In genomic region chr12:161823-162222, GRCh38 we compare ENCODE assay signal across 29 cellular contexts. TPM values are rescaled to one million over a fixed set of nuclear protein-coding genes. Genes with fewer than 3 reads are reported as not detected.
"Had no signal": no experiment of that assay in that cellular context is flagged by ENCODE, and none has a peak within 500 bp of the region (broad histone marks: within the 10 kb centered on the region; RNA-seq: fewer than 3 reads in every experiment).

No MANE protein-coding gene starts in this region.

- H3K27me3 Mint-ChIP-seq: stimulated activated naive CD8-positive, alpha-beta T cell treated with anti-CD3 and anti-CD28 coated beads, Interleukin-15, Interleukin-2, amounts not matched to agents 100 ng/mL and 50 ng/mL, for 24 hours had no signal

- H3K36me3 Mint-ChIP-seq: natural killer cell; stimulated activated effector memory CD8-positive, alpha-beta T cell treated with anti-CD3 and anti-CD28 coated beads, Interleukin-12 subunit alpha, Interleukin-12 subunit beta, amount 100 ng/mL, for 72 hours; stimulated activated naive B cell treated with anti-CD40 and anti-IgM and Interleukin-4, amounts not matched to agents 10 μg/mL and 1 μg/mL and 100 μg/mL, for 72 hours had no signal

- H3K9me3 ChIP-seq: neutrophil, pancreas, psoas muscle, right lobe of liver, sigmoid colon, stomach, thoracic aorta, thyroid gland, tibial nerve, upper lobe of left lung, vagina had no signal

- ATAC-seq: natural killer cell, pancreas, psoas muscle, right cardiac atrium, right lobe of liver had no signal

- H3K9me3 Mint-ChIP-seq: natural killer cell; nephron; neural crest cell; stimulated activated effector memory CD8-positive, alpha-beta T cell treated with anti-CD3 and anti-CD28 coated beads, Interleukin-12 subunit alpha, Interleukin-12 subunit beta, amount 100 ng/mL, for 72 hours; stimulated activated naive B cell treated with anti-CD40 and anti-IgM and Interleukin-4, amounts not matched to agents 10 μg/mL and 1 μg/mL and 100 μg/mL, for 72 hours; stimulated activated naive CD8-positive, alpha-beta T cell treated with anti-CD3 and anti-CD28 coated beads, Interleukin-15, Interleukin-2, amounts not matched to agents 100 ng/mL and 50 ng/mL, for 24 hours had no signal

- H3K4me1 Mint-ChIP-seq: stimulated activated effector memory CD8-positive, alpha-beta T cell treated with anti-CD3 and anti-CD28 coated beads, Interleukin-12 subunit alpha, Interleukin-12 subunit beta, amount 100 ng/mL, for 72 hours; stimulated activated naive B cell treated with anti-CD40 and anti-IgM and Interleukin-4, amounts not matched to agents 10 μg/mL and 1 μg/mL and 100 μg/mL, for 72 hours had no signal

- H3K36me3 ChIP-seq: neutrophil, pancreas, right lobe of liver, sigmoid colon, stomach, thoracic aorta, thyroid gland, tibial nerve, upper lobe of left lung, vagina had no signal

- DNase-seq: natural killer cell; nucleus accumbens; psoas muscle; right cardiac atrium; sigmoid colon; small intestine; stimulated activated CD4-positive, alpha-beta T cell treated with anti-CD3 and anti-CD28 coated beads, Interleukin-15, amount 100 ng/mL, for 24 hours; stimulated activated CD4-positive, alpha-beta T cell treated with anti-CD3 and anti-CD28 coated beads, Interleukin-2, amount 100 ng/mL, for 24 hours; stimulated activated CD4-positive, alpha-beta T cell treated with anti-CD3 and anti-CD28 coated beads, Interleukin-2, amount 100 ng/mL, for 48 hours; stimulated activated CD4-positive, alpha-beta T cell treated with anti-CD3 and anti-CD28 coated beads, Interleukin-4, amount 100 ng/mL, for 24 hours; stimulated activated naive B cell treated with anti-CD40 and anti-IgM and Interleukin-4, amounts not matched to agents 10 μg/mL and 1 μg/mL and 100 μg/mL, for 72 hours; stimulated activated naive CD4-positive, alpha-beta T cell treated with Interleukin-2 at 50 U/mL for 16 hours; stomach; thyroid gland; trophoblast cell; upper lobe of left lung had no signal

- H3K4me1 ChIP-seq: pancreas, psoas muscle, sigmoid colon, stomach, tibial nerve, upper lobe of left lung, vagina had no signal

- H3K27ac Mint-ChIP-seq: natural killer cell; stimulated activated effector memory CD8-positive, alpha-beta T cell treated with anti-CD3 and anti-CD28 coated beads, Interleukin-12 subunit alpha, Interleukin-12 subunit beta, amount 100 ng/mL, for 72 hours; stimulated activated naive B cell treated with anti-CD40 and anti-IgM and Interleukin-4, amounts not matched to agents 10 μg/mL and 1 μg/mL and 100 μg/mL, for 72 hours; stimulated activated naive CD8-positive, alpha-beta T cell treated with anti-CD3 and anti-CD28 coated beads, Interleukin-15, Interleukin-2, amounts not matched to agents 100 ng/mL and 50 ng/mL, for 24 hours had no signal

- H3K4me3 ChIP-seq: pancreas, psoas muscle, right lobe of liver, sigmoid colon, stomach, thoracic aorta, thyroid gland, tibial nerve, upper lobe of left lung, vagina had no signal

- FAIRE-seq: pancreas, small intestine, urothelium cell line had no signal

- H3K27ac ChIP-seq: neutrophil, pancreas, psoas muscle, right lobe of liver, sigmoid colon, stomach, thoracic aorta, thyroid gland, tibial nerve, upper lobe of left lung, vagina had no signal

- H3K4me3 Mint-ChIP-seq: natural killer cell; nephron; neural crest cell; stimulated activated effector memory CD8-positive, alpha-beta T cell treated with anti-CD3 and anti-CD28 coated beads, Interleukin-12 subunit alpha, Interleukin-12 subunit beta, amount 100 ng/mL, for 72 hours; stimulated activated naive B cell treated with anti-CD40 and anti-IgM and Interleukin-4, amounts not matched to agents 10 μg/mL and 1 μg/mL and 100 μg/mL, for 72 hours; stimulated activated naive CD8-positive, alpha-beta T cell treated with anti-CD3 and anti-CD28 coated beads, Interleukin-15, Interleukin-2, amounts not matched to agents 100 ng/mL and 50 ng/mL, for 24 hours had no signal

RNA-seq across cellular contexts. Expression of gene SLC6A12, which starts 52.1 kb away (rescaled TPM):
- total RNA-seq: osteocyte, skeletal muscle tissue, vagina had no signal
